8 cellular contexts compared by ENCODE assay signal in genomic region chr10:22599048-22599561, GRCh38.
DNase-seq lines count a peak whose midpoint lies in the region; ATAC-seq and TF ChIP-seq lines count a peak whose summit lies in the region.

No MANE protein-coding gene starts in this region.

- peaks cover 53% of the 10 kb centered on the region for H3K36me3 Mint-ChIP-seq in stimulated activated naive CD8-positive, alpha-beta T cell treated with anti-CD3 and anti-CD28 coated beads, Interleukin-15, Interleukin-2, amounts not matched to agents 100 ng/mL and 50 ng/mL, for 24 hours (ENCODE audit: low read depth)

- intact Hi-C loops in dorsolateral prefrontal cortex (cut with DNase I): no loop called here

- H3K4me2 ChIP-seq in OCI-LY3 (ENCODE audit: low read length): peak overlapping the region; percentile 46

- H3K4me3 Mint-ChIP-seq in stimulated activated naive CD8-positive, alpha-beta T cell treated with anti-CD3 and anti-CD28 coated beads, Interleukin-15, Interleukin-2, amounts not matched to agents 100 ng/mL and 50 ng/mL, for 24 hours: peak overlapping the region; percentile 43

- no peak for ATAC-seq in HG03139 (IDR thresholded peaks at IDR 0.05; ENCODE audit: unreplicated experiment)

- peaks cover 4% of the 10 kb centered on the region; the same call in 1 of the 2 replicates for H4K20me1 ChIP-seq in OCI-LY3 (ENCODE audit: insufficient read depth, low read length)

- H3K9me3 Mint-ChIP-seq in stimulated activated naive CD8-positive, alpha-beta T cell treated with anti-CD3 and anti-CD28 coated beads, Interleukin-15, Interleukin-2, amounts not matched to agents 100 ng/mL and 50 ng/mL, for 24 hours: no peaks in the 10 kb centered on the region

- no peaks in the 10 kb centered on the region for H3K27me3 Mint-ChIP-seq in stimulated activated naive CD8-positive, alpha-beta T cell treated with anti-CD3 and anti-CD28 coated beads, Interleukin-15, Interleukin-2, amounts not matched to agents 100 ng/mL and 50 ng/mL, for 24 hours

- H3K36me3 ChIP-seq in OCI-LY3 (replicated peaks; ENCODE audit: low read depth, low read length): peaks cover 6% of the 10 kb centered on the region

- H3K27me3 ChIP-seq in OCI-LY3 (ENCODE audit: low read depth, low read length) (no peaks in the 10 kb centered on the region), dorsolateral prefrontal cortex (no peaks in the 10 kb centered on the region)

- H3K9me3 ChIP-seq in OCI-LY3 (ENCODE audit: insufficient read depth, low read length): no peaks in the 10 kb centered on the region

- H3K79me2 ChIP-seq in OCI-LY3 (ENCODE audit: low read length): peaks cover 8% of the 10 kb centered on the region; the same call in 1 of the 2 replicates

- H3K4me1 ChIP-seq in OCI-LY3 (ENCODE audit: low read length): peaks cover 31% of the 10 kb centered on the region

- TF ChIP-seq CTCF in OCI-LY3 (IDR thresholded peaks at IDR 0.05; ENCODE audit: low read depth, low read length): no peak
- no peak for TF ChIP-seq CTCF in dorsolateral prefrontal cortex (IDR thresholded peaks at IDR 0.05 in 54 of 56, conservative IDR thresholded peaks at IDR 0.05 in 2 of 56; ENCODE audit: low read depth in 1 of 56, partially characterized antibody in 56 of 56)

- no peak overlapping the region for H2AFZ ChIP-seq in OCI-LY3 (ENCODE audit: low read depth, low read length)

- H3K27ac Mint-ChIP-seq in stimulated activated naive CD8-positive, alpha-beta T cell treated with anti-CD3 and anti-CD28 coated beads, Interleukin-15, Interleukin-2, amounts not matched to agents 100 ng/mL and 50 ng/mL, for 24 hours: peak overlapping the region; percentile 65

- DNase-seq in activated CD8-positive, alpha-beta memory T cell treated with anti-CD3 and anti-CD28 coated beads, Interleukin-2, amount 50 U/mL, for 48 hours: peak; percentile 47
- DNase-seq in activated CD8-positive, alpha-beta memory T cell treated with anti-CD3 and anti-CD28 coated beads, Interleukin-2, amount 50 U/mL, for 4 hours: no peak
- no peak for DNase-seq in dorsolateral prefrontal cortex
- DNase-seq in activated effector memory CD4-positive, alpha-beta T cell treated with anti-CD3 and anti-CD28 coated beads, Interleukin-2, amount 50 U/mL, for 16 hours: no peak
- no peak for DNase-seq in NCI-H526 treated with DMSO at 0.1 percent for 48 hours (lab: John Stamatoyannopoulos, UW)

- H3K4me3 ChIP-seq in OCI-LY3 (ENCODE audit: low read length) (no peak overlapping the region), dorsolateral prefrontal cortex (no peak overlapping the region)

- H3K4me1 Mint-ChIP-seq in stimulated activated naive CD8-positive, alpha-beta T cell treated with anti-CD3 and anti-CD28 coated beads, Interleukin-15, Interleukin-2, amounts not matched to agents 100 ng/mL and 50 ng/mL, for 24 hours (ENCODE audit: low read depth): peaks cover 84% of the 10 kb centered on the region

- no peak overlapping the region for H3K9ac ChIP-seq in OCI-LY3 (ENCODE audit: low read length)

- H3K27ac ChIP-seq in OCI-LY3 (ENCODE audit: low read length): no peak overlapping the region
- peak overlapping the region in 45 of 59 donors; percentile 2 to 98 (median 57) for H3K27ac ChIP-seq in dorsolateral prefrontal cortex
